In the genomic region with DNA sequence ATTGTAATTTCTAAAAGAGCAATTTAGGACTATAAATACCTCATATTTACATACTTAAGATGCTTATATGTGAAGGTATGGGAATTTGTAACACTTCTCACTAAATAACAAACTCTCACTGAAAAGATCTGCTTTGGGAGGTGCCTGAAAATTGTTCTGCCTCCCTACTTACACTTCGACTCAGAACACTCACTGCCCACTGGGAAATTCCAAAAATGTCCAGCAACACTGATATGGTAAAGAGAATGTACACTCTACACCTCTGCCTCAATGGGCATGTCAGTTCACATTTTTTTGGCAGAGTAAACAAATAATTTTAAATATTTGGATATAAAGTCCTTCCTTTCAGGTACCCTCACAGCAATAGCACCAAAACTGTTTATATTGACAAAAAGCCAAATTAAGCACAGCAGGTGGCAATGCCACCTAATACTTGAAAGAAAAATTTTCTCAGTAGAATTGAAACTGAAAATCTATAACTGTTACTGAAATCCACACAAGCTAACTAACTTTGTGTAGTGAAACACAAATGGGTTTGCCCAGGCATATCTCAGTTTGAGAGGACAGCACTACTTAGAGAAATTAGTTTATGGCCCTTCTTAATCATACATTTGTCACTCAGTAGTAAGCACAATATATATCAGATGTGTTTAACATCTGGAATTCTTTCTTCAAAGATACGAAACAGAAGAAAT, we compare ENCODE assay signal across 14 cellular contexts.
A peak's percentile ranks its signal among the peaks of the same experiment; 100 is the strongest.
DNase-seq lines count a peak whose midpoint lies in the region; ATAC-seq and TF ChIP-seq lines count a peak whose summit lies in the region.
"Had no signal": no experiment of that assay in that cellular context is flagged by ENCODE, and none has a peak within 500 bp of the region (broad histone marks: within the 10 kb centered on the region; RNA-seq: fewer than 3 reads in every experiment).

No MANE protein-coding gene starts in this region.

- no peaks in the 10 kb centered on the region for H3K9me3 ChIP-seq in Peyer's patch
- H3K9me3 ChIP-seq: gastroesophageal sphincter, psoas muscle had no signal

- no peak overlapping the region for H3K27ac ChIP-seq in Peyer's patch
- H3K27ac ChIP-seq: C4-2B, gastroesophageal sphincter, psoas muscle had no signal

- H3K4me1 Mint-ChIP-seq in activated naive CD8-positive, alpha-beta T cell treated with anti-CD3 and anti-CD28 coated beads, Interleukin-2, amount 50 U/mL, for 24 hours = peaks cover 15% of the 10 kb centered on the region

- H3K4me1 ChIP-seq in Peyer's patch = no peaks in the 10 kb centered on the region
- H3K4me1 ChIP-seq: gastroesophageal sphincter, psoas muscle had no signal

- H3K36me3 Mint-ChIP-seq in activated naive CD8-positive, alpha-beta T cell treated with anti-CD3 and anti-CD28 coated beads, Interleukin-2, amount 50 U/mL, for 24 hours (ENCODE audit: low read depth) = no peaks in the 10 kb centered on the region
- H3K36me3 Mint-ChIP-seq: type B pancreatic cell had no signal

- DNase-seq in activated naive CD8-positive, alpha-beta T cell treated with anti-CD3 and anti-CD28 coated beads, Interleukin-2, amount 50 U/mL, for 24 hours = no peak
- DNase-seq in Peyer's patch (no peak), DMS 273 (lab: John Stamatoyannopoulos, UW; ENCODE audit: unreplicated experiment) (no peak), T1000 (lab: John Stamatoyannopoulos, UW) (no peak)
- DNase-seq: activated effector memory CD4-positive, alpha-beta T cell treated with Interleukin-2 at 50 U/mL for 16 hours; NCI-H187; psoas muscle had no signal

- H3K27ac Mint-ChIP-seq in activated naive CD8-positive, alpha-beta T cell treated with anti-CD3 and anti-CD28 coated beads, Interleukin-2, amount 50 U/mL, for 24 hours = no peak overlapping the region
- H3K27ac Mint-ChIP-seq: type B pancreatic cell had no signal

- H3K4me3 ChIP-seq in Peyer's patch = no peak overlapping the region
- H3K4me3 ChIP-seq: gastroesophageal sphincter, psoas muscle had no signal

- H3K4me3 Mint-ChIP-seq in activated naive CD8-positive, alpha-beta T cell treated with anti-CD3 and anti-CD28 coated beads, Interleukin-2, amount 50 U/mL, for 24 hours = no peak overlapping the region
- H3K4me3 Mint-ChIP-seq: type B pancreatic cell had no signal

- H3K9me3 Mint-ChIP-seq in activated naive CD8-positive, alpha-beta T cell treated with anti-CD3 and anti-CD28 coated beads, Interleukin-2, amount 50 U/mL, for 24 hours = no peaks in the 10 kb centered on the region

- no peaks in the 10 kb centered on the region for H3K27me3 ChIP-seq in Peyer's patch
- H3K27me3 ChIP-seq: gastroesophageal sphincter had no signal

- peaks cover 2% of the 10 kb centered on the region for H3K27me3 Mint-ChIP-seq in activated naive CD8-positive, alpha-beta T cell treated with anti-CD3 and anti-CD28 coated beads, Interleukin-2, amount 50 U/mL, for 24 hours
- H3K27me3 Mint-ChIP-seq: type B pancreatic cell had no signal

- peaks cover 0 to 4% (median 0%) of the 10 kb centered on the region in 3 donors for H3K36me3 ChIP-seq in Peyer's patch

- peak; percentile 99 for ATAC-seq in GM18517 (IDR thresholded peaks at IDR 0.05; ENCODE audit: unreplicated experiment)
- peak; percentile 95 for ATAC-seq in GM19467 (IDR thresholded peaks at IDR 0.05; ENCODE audit: unreplicated experiment)
- peak; percentile 95 for ATAC-seq in HG02938 (IDR thresholded peaks at IDR 0.05; ENCODE audit: unreplicated experiment)
- peak; percentile 91 for ATAC-seq in HG03571 (IDR thresholded peaks at IDR 0.05; ENCODE audit: unreplicated experiment)
- no peak for ATAC-seq in activated naive CD8-positive, alpha-beta T cell treated with anti-CD3 and anti-CD28 coated beads, Interleukin-2, amount 50 U/mL, for 24 hours
- ATAC-seq: gastroesophageal sphincter, psoas muscle had no signal

- no peak for TF ChIP-seq POLR2A in Peyer's patch (IDR thresholded peaks at IDR 0.05)

- TF ChIP-seq CTCF in Peyer's patch (IDR thresholded peaks at IDR 0.05) = no peak
